Comparison of ENCODE assay signal across 12 cellular contexts in the genomic region with DNA sequence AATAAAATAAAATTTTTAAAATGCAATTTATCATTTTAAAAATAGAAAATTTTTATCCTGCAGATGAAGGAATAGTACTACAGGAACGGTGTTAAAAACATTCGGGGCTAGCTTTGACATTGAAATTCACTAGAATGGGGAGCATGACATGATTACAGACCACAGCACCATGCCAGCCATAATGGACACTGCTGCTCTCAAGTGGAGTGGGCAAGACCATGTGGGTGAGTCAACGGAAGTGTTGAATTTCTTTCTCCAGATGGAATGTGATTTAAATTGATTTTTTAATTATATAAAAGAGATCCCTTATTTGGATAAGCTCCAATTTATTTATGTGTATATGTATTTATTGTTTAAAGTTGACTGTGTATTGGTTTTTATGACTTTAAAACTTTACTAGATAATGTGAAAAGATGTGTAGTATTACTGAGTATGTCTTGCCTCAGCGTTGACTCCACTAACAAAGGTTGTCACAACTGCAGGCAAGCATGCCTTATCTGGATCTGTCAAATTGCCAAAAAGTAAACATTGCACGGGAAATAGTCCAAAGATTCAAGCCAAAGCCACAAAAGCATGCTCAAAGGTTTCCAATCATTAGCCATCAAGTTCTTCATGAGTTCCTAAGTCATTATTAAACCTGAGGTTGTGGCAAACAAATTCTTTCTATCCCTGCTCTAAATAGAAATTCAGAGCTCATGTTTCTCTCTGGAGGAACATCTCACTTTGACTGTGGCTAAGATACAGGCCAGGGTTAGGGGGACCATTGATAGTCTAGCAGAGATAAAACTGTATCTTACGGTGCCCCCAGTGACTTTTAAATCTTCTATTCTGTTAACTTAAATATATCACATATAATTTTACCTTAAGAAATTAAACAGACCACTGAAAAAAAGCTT.
DNase-seq lines count a peak whose midpoint lies in the region; ATAC-seq and TF ChIP-seq lines count a peak whose summit lies in the region.
"Had no signal": no experiment of that assay in that cellular context is flagged by ENCODE, and none has a peak within 500 bp of the region (broad histone marks: within the 10 kb centered on the region; RNA-seq: fewer than 3 reads in every experiment).

No MANE protein-coding gene starts in this region.

- H3K4me3 Mint-ChIP-seq in activated CD4-positive, alpha-beta memory T cell treated with anti-CD3 and anti-CD28 coated beads for 36 hours = no peak overlapping the region
- no peak overlapping the region for H3K4me3 Mint-ChIP-seq in CD8-positive, alpha-beta T cell
- H3K4me3 Mint-ChIP-seq: activated B cell treated with CpG ODN at 0.5 μM for 24 hours; activated naive CD8-positive, alpha-beta T cell; naive B cell had no signal

- no peaks in the 10 kb centered on the region for H3K4me1 Mint-ChIP-seq in activated CD4-positive, alpha-beta memory T cell treated with anti-CD3 and anti-CD28 coated beads for 36 hours (ENCODE audit: low read depth)
- no peaks in the 10 kb centered on the region for H3K4me1 Mint-ChIP-seq in CD8-positive, alpha-beta T cell (ENCODE audit: low read depth)
- H3K4me1 Mint-ChIP-seq: activated B cell treated with CpG ODN at 0.5 μM for 24 hours, naive B cell had no signal

- H2AK5ac ChIP-seq in trophoblast cell (ENCODE audit: low read length) = no peak overlapping the region

- no peaks in the 10 kb centered on the region for H3K27me3 Mint-ChIP-seq in activated CD4-positive, alpha-beta memory T cell treated with anti-CD3 and anti-CD28 coated beads for 36 hours
- no peaks in the 10 kb centered on the region for H3K27me3 Mint-ChIP-seq in CD8-positive, alpha-beta T cell (ENCODE audit: low read depth)
- H3K27me3 Mint-ChIP-seq: activated B cell treated with CpG ODN at 0.5 μM for 24 hours; activated naive CD8-positive, alpha-beta T cell; naive B cell had no signal

- no peak overlapping the region for H3K23ac ChIP-seq in trophoblast cell (ENCODE audit: low read length)

- no peaks in the 10 kb centered on the region for H3K9me3 Mint-ChIP-seq in activated CD4-positive, alpha-beta memory T cell treated with anti-CD3 and anti-CD28 coated beads for 36 hours
- peaks cover 3% of the 10 kb centered on the region for H3K9me3 Mint-ChIP-seq in CD8-positive, alpha-beta T cell
- H3K9me3 Mint-ChIP-seq: activated B cell treated with CpG ODN at 0.5 μM for 24 hours had no signal

- H3K36me3 ChIP-seq in trophoblast cell (ENCODE audit: control insufficient read depth in 1 of 2, insufficient read depth in 2 of 2, low read length in 2 of 2) = no peaks in the 10 kb centered on the region
- H3K36me3 ChIP-seq in CD8-positive, alpha-beta T cell (ENCODE audit: insufficient read depth, low read length) = no peaks in the 10 kb centered on the region
- H3K36me3 ChIP-seq: gastroesophageal sphincter had no signal

- no peak overlapping the region for H3K4ac ChIP-seq in trophoblast cell (ENCODE audit: low read depth, low read length)

- H3K9ac ChIP-seq in trophoblast cell (ENCODE audit: low read length) = no peak overlapping the region

- no peak overlapping the region for H2AFZ ChIP-seq in trophoblast cell (ENCODE audit: insufficient read depth, low read length, poor library complexity)

- no peak overlapping the region for H3K14ac ChIP-seq in trophoblast cell (ENCODE audit: low read length)

- H3K4me2 ChIP-seq in trophoblast cell (ENCODE audit: low read length) = no peak overlapping the region

- no peaks in the 10 kb centered on the region for H3K4me1 ChIP-seq in trophoblast cell (ENCODE audit: control insufficient read depth in 1 of 2, insufficient read depth in 2 of 2, low read length in 2 of 2)
- no peaks in the 10 kb centered on the region for H3K4me1 ChIP-seq in CD8-positive, alpha-beta T cell (ENCODE audit: insufficient read depth, low read length)
- H3K4me1 ChIP-seq: gastroesophageal sphincter had no signal

- DNase-seq in EH (ENCODE audit: low read depth) (peak; percentile 99), NCI-H226 (peak; percentile 74), dedifferentiated amniotic fluid mesenchymal stem cell (ENCODE audit: extremely low spot score) (peak; percentile 93), trophoblast cell (peak; percentile 35 to 78), GM10248 (ENCODE audit: extremely low spot score) (no peak)
- DNase-seq in activated naive CD4-positive, alpha-beta T cell treated with Interleukin-2 at 50 U/mL for 16 hours = no peak
- no peak for DNase-seq in activated CD4-positive, alpha-beta memory T cell treated with anti-CD3 and anti-CD28 coated beads for 36 hours
- DNase-seq in CD8-positive, alpha-beta T cell = no peak
- DNase-seq: activated B cell treated with CpG ODN at 0.5 μM for 24 hours, naive B cell had no signal

- intact Hi-C loops in activated CD4-positive, alpha-beta memory T cell treated with anti-CD3 and anti-CD28 coated beads for 36 hours (cut with micrococcal nuclease) = no loop called here
- intact Hi-C loops in CD8-positive, alpha-beta T cell (cut with DNase I, micrococcal nuclease) = no loop called here

- no peak overlapping the region for H3K27ac ChIP-seq in trophoblast cell (ENCODE audit: low read depth, low read length)
- no peak overlapping the region for H3K27ac ChIP-seq in CD8-positive, alpha-beta T cell (ENCODE audit: low read depth, low read length)
- H3K27ac ChIP-seq: gastroesophageal sphincter had no signal

- H3K9me3 ChIP-seq in trophoblast cell (ENCODE audit: insufficient read depth, low read depth, low read length) = no peaks in the 10 kb centered on the region
- H3K9me3 ChIP-seq in CD8-positive, alpha-beta T cell (ENCODE audit: low read length) = no peaks in the 10 kb centered on the region
- H3K9me3 ChIP-seq: gastroesophageal sphincter had no signal

- H2BK120ac ChIP-seq in trophoblast cell (ENCODE audit: insufficient read depth, low read length, poor library complexity) = no peak overlapping the region

- no peaks in the 10 kb centered on the region for H3K79me2 ChIP-seq in trophoblast cell (ENCODE audit: control insufficient read depth, insufficient read depth, low read length, poor library complexity)

- no peak for ATAC-seq in CD8-positive, alpha-beta T cell
- ATAC-seq: gastroesophageal sphincter had no signal

- no peaks in the 10 kb centered on the region for H3K27me3 ChIP-seq in trophoblast cell (ENCODE audit: insufficient read depth, low read length)
- no peaks in the 10 kb centered on the region for H3K27me3 ChIP-seq in CD8-positive, alpha-beta T cell (ENCODE audit: insufficient read depth, low read length)
- H3K27me3 ChIP-seq: gastroesophageal sphincter had no signal

- no peak overlapping the region for H4K12ac ChIP-seq in trophoblast cell (ENCODE audit: low read depth, low read length)

- H3K27ac Mint-ChIP-seq in activated CD4-positive, alpha-beta memory T cell treated with anti-CD3 and anti-CD28 coated beads for 36 hours = no peak overlapping the region
- H3K27ac Mint-ChIP-seq in CD8-positive, alpha-beta T cell = no peak overlapping the region
- H3K27ac Mint-ChIP-seq: activated B cell treated with CpG ODN at 0.5 μM for 24 hours; activated naive CD8-positive, alpha-beta T cell; naive B cell had no signal

- H3K36me3 Mint-ChIP-seq in activated CD4-positive, alpha-beta memory T cell treated with anti-CD3 and anti-CD28 coated beads for 36 hours = no peaks in the 10 kb centered on the region
- H3K36me3 Mint-ChIP-seq in CD8-positive, alpha-beta T cell = no peaks in the 10 kb centered on the region
- H3K36me3 Mint-ChIP-seq: activated naive CD8-positive, alpha-beta T cell; naive B cell had no signal

- no CpG with 5 or more reads among the region's 6 CpGs for WGBS in trophoblast cell (ENCODE audit: extremely low coverage, insufficient coverage, insufficient read length)

- CTCF ChIA-PET in GM10248 (lab: Yijun Ruan, JAX) = no interaction called here
- CTCF ChIA-PET in activated CD4-positive, alpha-beta memory T cell treated with anti-CD3 and anti-CD28 coated beads for 36 hours (lab: Charles Lee) = no interaction called here
- CTCF ChIA-PET in CD8-positive, alpha-beta T cell (lab: Charles Lee) = no interaction called here

- H3K79me1 ChIP-seq in trophoblast cell (ENCODE audit: low read length) = no peaks in the 10 kb centered on the region

- POLR2A ChIA-PET in GM10248 (lab: Yijun Ruan, JAX) = no interaction called here
- POLR2A ChIA-PET in activated CD4-positive, alpha-beta memory T cell treated with anti-CD3 and anti-CD28 coated beads for 36 hours (lab: Charles Lee) = no interaction called here
- POLR2A ChIA-PET in CD8-positive, alpha-beta T cell (lab: Charles Lee) = no interaction called here

- H3K18ac ChIP-seq in trophoblast cell (ENCODE audit: low read length) = no peak overlapping the region

- no peak overlapping the region for H2BK5ac ChIP-seq in trophoblast cell (ENCODE audit: low read depth, low read length, poor library complexity)

- no peak overlapping the region for H3K4me3 ChIP-seq in trophoblast cell (ENCODE audit: low read depth, low read length)
- H3K4me3 ChIP-seq in CD8-positive, alpha-beta T cell (ENCODE audit: low read depth, low read length) = no peak overlapping the region
- H3K4me3 ChIP-seq: gastroesophageal sphincter had no signal

- no peak overlapping the region for H4K91ac ChIP-seq in trophoblast cell (ENCODE audit: low read depth, low read length)

- H4K8ac ChIP-seq in trophoblast cell (ENCODE audit: low read depth, low read length) = no peak overlapping the region

- no peak overlapping the region for H2BK12ac ChIP-seq in trophoblast cell (ENCODE audit: low read length)

- no peak for TF ChIP-seq CTCF in GM10248 (IDR thresholded peaks at IDR 0.05; ENCODE audit: control extremely low read depth, extremely low read depth, low read depth, missing control alignments)
- no peak for TF ChIP-seq CTCF in CD8-positive, alpha-beta T cell (IDR thresholded peaks at IDR 0.05)

Comparison
In these comparisons a context has a peak if more than half of its experiments do, and no peak if none do; other contexts are left out.
1. DNase-seq: peak in EH (single experiment), NCI-H226 (single experiment), dedifferentiated amniotic fluid mesenchymal stem cell (single experiment) and trophoblast cell (2 of 2); none in activated naive CD4-positive, alpha-beta T cell treated with Interleukin-2 at 50 U/mL for 16 hours (single experiment), GM10248 (single experiment), activated CD4-positive, alpha-beta memory T cell treated with anti-CD3 and anti-CD28 coated beads for 36 hours (single experiment) and CD8-positive, alpha-beta T cell (0 of 7).